Comparison of ENCODE assay signal across 2 cellular contexts in genomic region chr17:80753946-80754345, GRCh38.
TF ChIP-seq lines count a peak whose summit lies in the region.

No MANE protein-coding gene starts in this region.

TF ChIP-seq in GM23338, 12 proteins besides CTCF, POLR2A, EP300 and RAD21 (continued from another document):
- no peak for TF ChIP-seq EZH2 (IDR thresholded peaks at IDR 0.05; ENCODE audit: low read depth, unreplicated experiment)
- no peak for TF ChIP-seq ZNF462 (CRISPR knock-in tag; IDR thresholded peaks at IDR 0.05)
- TF ChIP-seq NANOG (IDR thresholded peaks at IDR 0.05; ENCODE audit: borderline replicate concordance), result no peak
- no peak for TF ChIP-seq STAT1 (IDR thresholded peaks at IDR 0.05; ENCODE audit: unreplicated experiment)
- no peak for TF ChIP-seq POLR2AphosphoS5 (IDR thresholded peaks at IDR 0.05; ENCODE audit: low read depth)
- TF ChIP-seq, protein P1, sequence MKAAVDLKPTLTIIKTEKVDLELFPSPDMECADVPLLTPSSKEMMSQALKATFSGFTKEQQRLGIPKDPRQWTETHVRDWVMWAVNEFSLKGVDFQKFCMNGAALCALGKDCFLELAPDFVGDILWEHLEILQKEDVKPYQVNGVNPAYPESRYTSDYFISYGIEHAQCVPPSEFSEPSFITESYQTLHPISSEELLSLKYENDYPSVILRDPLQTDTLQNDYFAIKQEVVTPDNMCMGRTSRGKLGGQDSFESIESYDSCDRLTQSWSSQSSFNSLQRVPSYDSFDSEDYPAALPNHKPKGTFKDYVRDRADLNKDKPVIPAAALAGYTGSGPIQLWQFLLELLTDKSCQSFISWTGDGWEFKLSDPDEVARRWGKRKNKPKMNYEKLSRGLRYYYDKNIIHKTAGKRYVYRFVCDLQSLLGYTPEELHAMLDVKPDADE (IDR thresholded peaks at IDR 0.05), result no peak
- TF ChIP-seq, protein P2, sequence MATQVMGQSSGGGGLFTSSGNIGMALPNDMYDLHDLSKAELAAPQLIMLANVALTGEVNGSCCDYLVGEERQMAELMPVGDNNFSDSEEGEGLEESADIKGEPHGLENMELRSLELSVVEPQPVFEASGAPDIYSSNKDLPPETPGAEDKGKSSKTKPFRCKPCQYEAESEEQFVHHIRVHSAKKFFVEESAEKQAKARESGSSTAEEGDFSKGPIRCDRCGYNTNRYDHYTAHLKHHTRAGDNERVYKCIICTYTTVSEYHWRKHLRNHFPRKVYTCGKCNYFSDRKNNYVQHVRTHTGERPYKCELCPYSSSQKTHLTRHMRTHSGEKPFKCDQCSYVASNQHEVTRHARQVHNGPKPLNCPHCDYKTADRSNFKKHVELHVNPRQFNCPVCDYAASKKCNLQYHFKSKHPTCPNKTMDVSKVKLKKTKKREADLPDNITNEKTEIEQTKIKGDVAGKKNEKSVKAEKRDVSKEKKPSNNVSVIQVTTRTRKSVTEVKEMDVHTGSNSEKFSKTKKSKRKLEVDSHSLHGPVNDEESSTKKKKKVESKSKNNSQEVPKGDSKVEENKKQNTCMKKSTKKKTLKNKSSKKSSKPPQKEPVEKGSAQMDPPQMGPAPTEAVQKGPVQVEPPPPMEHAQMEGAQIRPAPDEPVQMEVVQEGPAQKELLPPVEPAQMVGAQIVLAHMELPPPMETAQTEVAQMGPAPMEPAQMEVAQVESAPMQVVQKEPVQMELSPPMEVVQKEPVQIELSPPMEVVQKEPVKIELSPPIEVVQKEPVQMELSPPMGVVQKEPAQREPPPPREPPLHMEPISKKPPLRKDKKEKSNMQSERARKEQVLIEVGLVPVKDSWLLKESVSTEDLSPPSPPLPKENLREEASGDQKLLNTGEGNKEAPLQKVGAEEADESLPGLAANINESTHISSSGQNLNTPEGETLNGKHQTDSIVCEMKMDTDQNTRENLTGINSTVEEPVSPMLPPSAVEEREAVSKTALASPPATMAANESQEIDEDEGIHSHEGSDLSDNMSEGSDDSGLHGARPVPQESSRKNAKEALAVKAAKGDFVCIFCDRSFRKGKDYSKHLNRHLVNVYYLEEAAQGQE (IDR thresholded peaks at IDR 0.05; ENCODE audit: unreplicated experiment), result no peak
- no peak for TF ChIP-seq JUNB (IDR thresholded peaks at IDR 0.05; ENCODE audit: unreplicated experiment)
- no peak for TF ChIP-seq ZNF331 (CRISPR knock-in tag; IDR thresholded peaks at IDR 0.05; ENCODE audit: low read depth)
- TF ChIP-seq EZH2phosphoT487 (IDR thresholded peaks at IDR 0.05; ENCODE audit: unreplicated experiment), result no peak
TF ChIP-seq in GM23338: peak in this region for 0.

TF ChIP-seq in SK-N-SH, 30 proteins besides CTCF, POLR2A, EP300 and RAD21 (continued from another document):
- TF ChIP-seq, protein P3, sequence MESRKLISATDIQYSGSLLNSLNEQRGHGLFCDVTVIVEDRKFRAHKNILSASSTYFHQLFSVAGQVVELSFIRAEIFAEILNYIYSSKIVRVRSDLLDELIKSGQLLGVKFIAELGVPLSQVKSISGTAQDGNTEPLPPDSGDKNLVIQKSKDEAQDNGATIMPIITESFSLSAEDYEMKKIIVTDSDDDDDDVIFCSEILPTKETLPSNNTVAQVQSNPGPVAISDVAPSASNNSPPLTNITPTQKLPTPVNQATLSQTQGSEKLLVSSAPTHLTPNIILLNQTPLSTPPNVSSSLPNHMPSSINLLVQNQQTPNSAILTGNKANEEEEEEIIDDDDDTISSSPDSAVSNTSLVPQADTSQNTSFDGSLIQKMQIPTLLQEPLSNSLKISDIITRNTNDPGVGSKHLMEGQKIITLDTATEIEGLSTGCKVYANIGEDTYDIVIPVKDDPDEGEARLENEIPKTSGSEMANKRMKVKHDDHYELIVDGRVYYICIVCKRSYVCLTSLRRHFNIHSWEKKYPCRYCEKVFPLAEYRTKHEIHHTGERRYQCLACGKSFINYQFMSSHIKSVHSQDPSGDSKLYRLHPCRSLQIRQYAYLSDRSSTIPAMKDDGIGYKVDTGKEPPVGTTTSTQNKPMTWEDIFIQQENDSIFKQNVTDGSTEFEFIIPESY (IDR thresholded peaks at IDR 0.05; ENCODE audit: borderline replicate concordance, low read depth), result no peak
- no peak for TF ChIP-seq IRF3 (IDR thresholded peaks at IDR 0.05; ENCODE audit: low read depth, low read length)
- no peak for TF ChIP-seq MEF2A (IDR thresholded peaks at IDR 0.05; ENCODE audit: borderline replicate concordance, low read depth)
- TF ChIP-seq POLR2AphosphoS5 (IDR thresholded peaks at IDR 0.05; ENCODE audit: low read depth, low read length), result no peak
- no peak for TF ChIP-seq YY1 (IDR thresholded peaks at IDR 0.05; ENCODE audit: low read depth)
